Comparison of ENCODE assay signal across 8 cellular contexts in the genomic region with DNA sequence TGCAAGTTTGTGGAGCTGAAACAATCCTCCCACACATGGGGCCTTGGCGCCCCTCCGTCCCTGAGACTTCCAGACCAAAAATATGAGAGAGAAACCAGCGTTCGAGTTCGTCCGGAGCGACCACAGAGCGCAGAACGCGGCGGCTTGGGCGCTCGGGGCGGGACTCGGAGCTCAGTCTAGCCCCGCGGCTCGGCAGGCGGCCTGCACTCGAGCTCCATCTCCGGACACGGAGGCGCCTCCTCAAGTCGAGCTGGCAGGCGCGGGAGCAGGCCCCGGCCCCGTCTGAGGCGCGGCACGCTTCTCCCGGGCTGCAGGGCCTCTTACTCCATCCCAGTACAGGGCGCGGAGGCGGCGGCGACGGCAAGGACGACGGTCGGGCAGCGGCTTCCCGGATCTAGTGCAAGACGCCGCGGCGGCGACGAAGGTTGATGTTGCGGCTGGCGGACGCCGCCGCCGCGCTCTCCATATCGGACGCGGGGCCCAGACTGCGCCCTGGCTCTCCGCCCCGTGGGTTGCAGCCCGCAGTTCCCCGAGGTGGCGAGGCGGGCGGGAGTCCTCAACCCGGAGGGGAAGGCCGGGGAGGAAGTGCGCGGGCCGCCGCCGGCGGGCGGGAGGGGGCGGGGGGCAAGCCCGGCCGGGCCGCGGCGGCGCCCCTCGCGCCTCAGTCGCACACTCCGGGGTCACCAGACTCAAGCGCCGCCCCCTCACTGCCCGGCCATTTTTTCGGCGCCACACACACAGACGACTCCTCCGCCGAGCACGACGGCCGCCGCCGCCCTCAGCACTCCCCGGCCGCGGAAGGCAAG. TPM values are rescaled to one million over a fixed set of nuclear protein-coding genes. Genes with fewer than 3 reads are reported as not detected.
DNase-seq lines count a peak whose midpoint lies in the region; ATAC-seq and TF ChIP-seq lines count a peak whose summit lies in the region.

No MANE protein-coding gene starts in this region.

- no peaks in the 10 kb centered on the region for H3K9me3 ChIP-seq in colonic mucosa

- peaks cover 7% of the 10 kb centered on the region for H3K4me1 ChIP-seq in colonic mucosa

- H3K27me3 ChIP-seq in colonic mucosa: no peaks in the 10 kb centered on the region

- DNase-seq in activated CD4-positive, CD25-positive, alpha-beta regulatory T cell (lab: John Stamatoyannopoulos, UW): peak; percentile 63 to 78 (median 74)
- no peak for DNase-seq in activated CD4-positive, CD25-positive, alpha-beta regulatory T cell treated with anti-CD3 and anti-CD28 coated beads, Interleukin-2, amount 50 U/mL, for 72 hours
- DNase-seq in NCI-H1105 treated with DMSO at 0.1 percent for 48 hours (lab: John Stamatoyannopoulos, UW): peak; percentile 76
- DNase-seq in UCSD-AML1 (lab: John Stamatoyannopoulos, UW; ENCODE audit: unreplicated experiment): peak; percentile 89
- DNase-seq in colonic mucosa: peak; percentile 59
- DNase-seq in left lobe of liver (ENCODE audit: low spot score): no peak
- DNase-seq in stimulated activated CD4-positive, alpha-beta T cell treated with anti-CD3 and anti-CD28 coated beads, Interleukin-2, amount 100 ng/mL, for 48 hours: peak; percentile 44 to 61

- H3K9ac ChIP-seq in colonic mucosa (ENCODE audit: low read depth in 2 of 2, low read length in 2 of 2): peak overlapping the region; percentile 88 to 91

- ATAC-seq in HG02610 (IDR thresholded peaks at IDR 0.05; ENCODE audit: unreplicated experiment): peak; percentile 32
- ATAC-seq in left lobe of liver: peak; percentile 55

- H3K36me3 ChIP-seq in colonic mucosa: no peaks in the 10 kb centered on the region

- intact Hi-C loops in colonic mucosa (cut with DNase I): loop anchor here (5.0 kb wide), 1 partner anchor 557 kb away; the partner anchor contains the start of gene STAG1

- TF ChIP-seq CTCF in colonic mucosa (IDR thresholded peaks at IDR 0.05): no peak

- peak overlapping the region; percentile 72 for H3K4me3 ChIP-seq in colonic mucosa

- H3K27ac ChIP-seq in colonic mucosa: peak overlapping the region; percentile 98

RNA-seq across cellular contexts. Expression of gene MSL2, which starts 0.7 kb away (rescaled TPM):
- total RNA-seq in colonic mucosa (10 to 100 TPM; 23.5 to 31.0 TPM), left lobe of liver (14.5 TPM)

RNA-seq across cellular contexts. Expression of gene PCCB, which starts 54.7 kb away (rescaled TPM):
- total RNA-seq in colonic mucosa (10 to 100 TPM; 60.0 to 67.0 TPM), left lobe of liver (122 TPM)

Comparison
In these comparisons a context has a peak if more than half of its experiments do, and no peak if none do; other contexts are left out.
1. DNase-seq: peak in activated CD4-positive, CD25-positive, alpha-beta regulatory T cell (4 of 4), NCI-H1105 treated with DMSO at 0.1 percent for 48 hours (single experiment), UCSD-AML1 (single experiment), colonic mucosa (single experiment) and stimulated activated CD4-positive, alpha-beta T cell treated with anti-CD3 and anti-CD28 coated beads, Interleukin-2, amount 100 ng/mL, for 48 hours (2 of 2); none in activated CD4-positive, CD25-positive, alpha-beta regulatory T cell treated with anti-CD3 and anti-CD28 coated beads, Interleukin-2, amount 50 U/mL, for 72 hours (single experiment) and left lobe of liver (single experiment).